ENCODE assay signal across 9 cellular contexts in genomic region chr6:56091159-56091869, GRCh38.
DNase-seq lines count a peak whose midpoint lies in the region; ATAC-seq, FAIRE-seq and TF ChIP-seq lines count a peak whose summit lies in the region.
"Had no signal": no experiment of that assay in that cellular context is flagged by ENCODE, and none has a peak within 500 bp of the region (broad histone marks: within the 10 kb centered on the region; RNA-seq: fewer than 3 reads in every experiment).

No MANE protein-coding gene starts in this region.

- H3K27ac ChIP-seq in PC-9 (peak overlapping the region; percentile 59), fibroblast of lung (ENCODE audit: insufficient read depth, low read length) (peak overlapping the region; percentile 15)

- peak overlapping the region; percentile 42 for H3K4me2 ChIP-seq in PC-9
- peak overlapping the region; percentile 26 for H3K4me2 ChIP-seq in fibroblast of lung (ENCODE audit: extremely low read depth, insufficient read depth, low read length)

- ATAC-seq in sciatic nerve (peak; percentile 94), HG03521 (IDR thresholded peaks at IDR 0.05; ENCODE audit: unreplicated experiment) (no peak), GM19351 (IDR thresholded peaks at IDR 0.05; ENCODE audit: unreplicated experiment) (no peak)

- TF ChIP-seq POLR2A in H54 (IDR thresholded peaks at IDR 0.05; ENCODE audit: low read depth, low read length), result no peak

- H3F3A ChIP-seq in PC-9 (ENCODE audit: insufficient read depth, low read depth), result peaks cover 5% of the 10 kb centered on the region

- TF ChIP-seq CTCF in PC-9 (conservative IDR thresholded peaks at IDR 0.05) (no peak), fibroblast of lung (conservative IDR thresholded peaks at IDR 0.05 in 1 of 2, IDR thresholded peaks at IDR 0.05 in 1 of 2; ENCODE audit: low read depth in 1 of 2, low read length in 2 of 2) (no peak)

- no peaks in the 10 kb centered on the region for H3K9me3 ChIP-seq in PC-9 (ENCODE audit: insufficient read depth, low read depth)
- H3K9me3 ChIP-seq in fibroblast of lung (ENCODE audit: control insufficient read depth, insufficient read depth, low read depth, low read length), result no peaks in the 10 kb centered on the region

- peak; percentile 3 for DNase-seq in H54 (ENCODE audit: insufficient read length, low spot score)
- peak; percentile 16 to 81 for DNase-seq in PC-9
- peak; percentile 91 to 96 for DNase-seq in fibroblast of lung (ENCODE audit: low read depth in 2 of 2)
- DNase-seq in sciatic nerve (ENCODE audit: low spot score), result no peak
- no peak for DNase-seq in stimulated activated CD4-positive, alpha-beta T cell treated with anti-CD3 and anti-CD28 coated beads, Interleukin-4, amount 100 ng/mL, for 24 hours
- DNase-seq in globus pallidus (ENCODE audit: low spot score), result no peak
- DNase-seq: activated effector memory CD4-positive, alpha-beta T cell treated with Interleukin-2 at 50 U/mL for 16 hours had no signal

- H3K27me3 ChIP-seq in PC-9 (ENCODE audit: insufficient read depth, low read depth) (no peaks in the 10 kb centered on the region), fibroblast of lung (ENCODE audit: control insufficient read depth, insufficient read depth, low read length) (no peaks in the 10 kb centered on the region)

- H3K9ac ChIP-seq in fibroblast of lung (ENCODE audit: insufficient read depth, low read length), result no peak overlapping the region

- H4K20me1 ChIP-seq in PC-9 (ENCODE audit: insufficient read depth) (no peaks in the 10 kb centered on the region), fibroblast of lung (ENCODE audit: control insufficient read depth, extremely low read depth, insufficient read depth, low read length) (no peaks in the 10 kb centered on the region)

- POLR2A ChIA-PET in PC-9 (lab: Charles Lee; ENCODE audit: unreplicated experiment), result no interaction called here

- H3K36me3 ChIP-seq in PC-9 (ENCODE audit: low read depth), result no peaks in the 10 kb centered on the region
- no peaks in the 10 kb centered on the region for H3K36me3 ChIP-seq in fibroblast of lung (ENCODE audit: control insufficient read depth, insufficient read depth, low read length)

- H3K4me1 ChIP-seq in PC-9 (replicated peaks; ENCODE audit: insufficient read depth) (peaks cover 16% of the 10 kb centered on the region), fibroblast of lung (ENCODE audit: control insufficient read depth, extremely low read depth, insufficient read depth, low read length) (no peaks in the 10 kb centered on the region)

- H3K79me2 ChIP-seq in PC-9 (ENCODE audit: low read depth) (no peaks in the 10 kb centered on the region), fibroblast of lung (ENCODE audit: control insufficient read depth, insufficient read depth, low read length) (no peaks in the 10 kb centered on the region)

- BruUV-seq in PC-9 (replicated peaks; lab: Mats Ljungman, UMichigan), result no TSS peak

- H3K9me2 ChIP-seq in PC-9 (ENCODE audit: insufficient read depth), result no peaks in the 10 kb centered on the region

- intact Hi-C loops in PC-9 (cut with micrococcal nuclease; ENCODE audit: unreplicated experiment) (loop anchor here (1.0 to 2.0 kb wide), 2 partner anchors 10 to 45 kb away; no protein-coding TSS in a partner anchor), sciatic nerve (cut with DNase I) (no loop called here)

- H2AFZ ChIP-seq in PC-9 (0 out of 2 replicates have a peak overlapping the region, but pooled peaks have one; percentile 9), fibroblast of lung (ENCODE audit: low read length) (no peak overlapping the region)

- FAIRE-seq in H54 (lab: Jason Lieb, UNC), result peak; percentile 99

- H3K4me3 ChIP-seq in PC-9 (no peak overlapping the region), fibroblast of lung (replicated peaks in 1 of 4; ENCODE audit: control extremely low read depth in 1 of 4, insufficient read depth in 1 of 4, low read depth in 3 of 4, low read length in 4 of 4) (no peak overlapping the region)

- CTCF ChIA-PET in PC-9 (lab: Charles Lee), result no interaction called here

Comparison
In these comparisons a context has a peak if more than half of its experiments do, and no peak if none do; other contexts are left out.
1. DNase-seq: peak in H54 (single experiment), PC-9 (2 of 2) and fibroblast of lung (2 of 2); none in sciatic nerve (single experiment), stimulated activated CD4-positive, alpha-beta T cell treated with anti-CD3 and anti-CD28 coated beads, Interleukin-4, amount 100 ng/mL, for 24 hours (single experiment) and globus pallidus (single experiment).